ENCODE assay signal across 10 cellular contexts in genomic region chr1:236159704-236160539, GRCh38. TPM values are rescaled to one million over a fixed set of nuclear protein-coding genes. Genes with fewer than 3 reads are reported as not detected.
DNase-seq lines count a peak whose midpoint lies in the region; ATAC-seq and TF ChIP-seq lines count a peak whose summit lies in the region.
"Had no signal": no experiment of that assay in that cellular context is flagged by ENCODE, and none has a peak within 500 bp of the region (broad histone marks: within the 10 kb centered on the region; RNA-seq: fewer than 3 reads in every experiment).

No MANE protein-coding gene starts in this region.

- H3K4me3 Mint-ChIP-seq in activated T-helper 2 cell treated with anti-CD3 and anti-CD28 coated beads, Interferon-gamma antibody, Interleukin-2, Interleukin-4, amounts not matched to agents 10 μg/mL and 5 μg/mL and 100 μg/mL, durations not matched to agents 14 hours and 24 hours and 36 hours (ENCODE audit: low read depth) = no peak overlapping the region

- H3K4me1 ChIP-seq in hepatocyte (ENCODE audit: insufficient read depth) = peaks cover 2% of the 10 kb centered on the region

- peaks cover 6% of the 10 kb centered on the region for H3K9me3 ChIP-seq in hepatocyte (ENCODE audit: low read depth)

- no peaks in the 10 kb centered on the region for H3K79me2 ChIP-seq in hepatocyte

- H3K9me3 Mint-ChIP-seq in activated T-helper 2 cell treated with anti-CD3 and anti-CD28 coated beads, Interferon-gamma antibody, Interleukin-2, Interleukin-4, amounts not matched to agents 10 μg/mL and 5 μg/mL and 100 μg/mL, durations not matched to agents 14 hours and 24 hours and 36 hours = peaks cover 22% of the 10 kb centered on the region

- no peaks in the 10 kb centered on the region for H3K9me2 ChIP-seq in hepatocyte (replicated peaks; ENCODE audit: insufficient read depth)

- H3K36me3 ChIP-seq in hepatocyte (replicated peaks; ENCODE audit: insufficient read depth, low read depth) = no peaks in the 10 kb centered on the region

- peaks cover 27% of the 10 kb centered on the region for H3K36me3 Mint-ChIP-seq in activated T-helper 2 cell treated with anti-CD3 and anti-CD28 coated beads, Interferon-gamma antibody, Interleukin-2, Interleukin-4, amounts not matched to agents 10 μg/mL and 5 μg/mL and 100 μg/mL, durations not matched to agents 14 hours and 24 hours and 36 hours (ENCODE audit: low read depth)

- peak overlapping the region; percentile 31 for H3K4me3 ChIP-seq in GM12865 (ENCODE audit: low read depth, low read length)
- no peak overlapping the region for H3K4me3 ChIP-seq in hepatocyte

- WGBS in hepatocyte (ENCODE audit: low lambda C conversion rate, missing lambda C conversion rate) = 83% methylated on average over 19 of the region's 19 CpGs

- H3K4me2 ChIP-seq in hepatocyte = no peak overlapping the region

- no peaks in the 10 kb centered on the region for H4K20me1 ChIP-seq in hepatocyte (ENCODE audit: insufficient read depth, poor library complexity, severe bottlenecking)

- H3K27ac Mint-ChIP-seq in activated T-helper 2 cell treated with anti-CD3 and anti-CD28 coated beads, Interferon-gamma antibody, Interleukin-2, Interleukin-4, amounts not matched to agents 10 μg/mL and 5 μg/mL and 100 μg/mL, durations not matched to agents 14 hours and 24 hours and 36 hours = no peak overlapping the region

- TF ChIP-seq CTCF in GM12865 (IDR thresholded peaks at IDR 0.05; ENCODE audit: insufficient read depth, low read depth, low read length, missing control alignments) = no peak
- TF ChIP-seq CTCF in hepatocyte (IDR thresholded peaks at IDR 0.05; ENCODE audit: poor library complexity) = no peak

- H3K27ac ChIP-seq in hepatocyte = no peak overlapping the region

- no peaks in the 10 kb centered on the region for H3K27me3 ChIP-seq in hepatocyte

- H3K4me1 Mint-ChIP-seq in activated T-helper 2 cell treated with anti-CD3 and anti-CD28 coated beads, Interferon-gamma antibody, Interleukin-2, Interleukin-4, amounts not matched to agents 10 μg/mL and 5 μg/mL and 100 μg/mL, durations not matched to agents 14 hours and 24 hours and 36 hours (ENCODE audit: low read depth) = peaks cover 12% of the 10 kb centered on the region

- H3K27me3 Mint-ChIP-seq in activated T-helper 2 cell treated with anti-CD3 and anti-CD28 coated beads, Interferon-gamma antibody, Interleukin-2, Interleukin-4, amounts not matched to agents 10 μg/mL and 5 μg/mL and 100 μg/mL, durations not matched to agents 14 hours and 24 hours and 36 hours (ENCODE audit: low read depth) = no peaks in the 10 kb centered on the region

- peak; percentile 93 for DNase-seq in GM12865 (ENCODE audit: low read depth)
- peak; percentile 65 for DNase-seq in hepatocyte (ENCODE audit: low spot score)
- DNase-seq in activated T-helper 2 cell treated with anti-CD3 and anti-CD28 coated beads, Interferon-gamma antibody, Interleukin-2, Interleukin-4, amounts not matched to agents 10 μg/mL and 5 μg/mL and 100 μg/mL, durations not matched to agents 14 hours and 24 hours and 36 hours (ENCODE audit: low spot score) = no peak
- no peak for DNase-seq in nucleus accumbens (lab: John Stamatoyannopoulos, UW)
- DNase-seq in NOMO-1 treated with dmso at 0.1 percent for 144 hours (lab: John Stamatoyannopoulos, UW; ENCODE audit: unreplicated experiment) = no peak
- no peak for DNase-seq in occipital lobe (lab: John Stamatoyannopoulos, UW)
- DNase-seq: activated T-cell treated with anti-CD3 and anti-CD28 coated beads for 4 hours, DND-41 had no signal

- peak; percentile 45 for ATAC-seq in GM19463 (IDR thresholded peaks at IDR 0.05; ENCODE audit: unreplicated experiment)
- peak; percentile 41 for ATAC-seq in HG03159 (IDR thresholded peaks at IDR 0.05; ENCODE audit: unreplicated experiment)

- intact Hi-C loops in activated T-helper 2 cell treated with anti-CD3 and anti-CD28 coated beads, Interferon-gamma antibody, Interleukin-2, Interleukin-4, amounts not matched to agents 10 μg/mL and 5 μg/mL and 100 μg/mL, durations not matched to agents 14 hours and 24 hours and 36 hours (cut with micrococcal nuclease) = loop anchor here (5.0 kb wide), 1 partner anchor 622 kb away; no protein-coding TSS in a partner anchor

- no peak overlapping the region for H2AFZ ChIP-seq in hepatocyte

RNA-seq across cellular contexts. Expression of gene GPR137B, which starts 17.6 kb away (rescaled TPM):
- 13.4 and 15.5 TPM in 2 replicates for total RNA-seq in hepatocyte
- polyA plus RNA-seq in hepatocyte = 12.2 and 13.0 TPM in 2 replicates
- 6.8 and 7.8 TPM in 2 replicates for total RNA-seq in activated T-helper 2 cell treated with anti-CD3 and anti-CD28 coated beads, Interferon-gamma antibody, Interleukin-2, Interleukin-4, amounts not matched to agents 10 μg/mL and 5 μg/mL and 100 μg/mL, durations not matched to agents 14 hours and 24 hours and 36 hours
- 52.4 TPM for total RNA-seq in occipital lobe

Comparison
In these comparisons a context has a peak if more than half of its experiments do, and no peak if none do; other contexts are left out.
1. DNase-seq: peak in GM12865 (single experiment) and hepatocyte (single experiment); none in activated T-helper 2 cell treated with anti-CD3 and anti-CD28 coated beads, Interferon-gamma antibody, Interleukin-2, Interleukin-4, amounts not matched to agents 10 μg/mL and 5 μg/mL and 100 μg/mL, durations not matched to agents 14 hours and 24 hours and 36 hours (single experiment), nucleus accumbens (0 of 56), NOMO-1 treated with dmso at 0.1 percent for 144 hours (single experiment) and occipital lobe (single experiment).